Comparison of ENCODE assay signal across 29 cellular contexts in genomic region chrX:77436271-77436670, GRCh38. TPM values are rescaled to one million over a fixed set of nuclear protein-coding genes. Genes with fewer than 3 reads are reported as not detected.
"Had no signal": no experiment of that assay in that cellular context is flagged by ENCODE, and none has a peak within 500 bp of the region (broad histone marks: within the 10 kb centered on the region; RNA-seq: fewer than 3 reads in every experiment).

No MANE protein-coding gene starts in this region.

- H3K27me3 ChIP-seq: colonic mucosa, esophagus muscularis mucosa, right lobe of liver, stomach, suprapubic skin, tibial nerve had no signal

- ATAC-seq: activated CD8-positive, alpha-beta T cell treated with anti-CD3 and anti-CD28 coated beads, Interleukin-2, amount 10 ng/mL, durations not matched to agents 7 days and 5 days; activated T-helper 17 cell treated with anti-CD3 and anti-CD28 coated beads, Interleukin-2, amount 50 U/mL, for 72 hours; effector memory CD8-positive, alpha-beta T cell; left lobe of liver; lower lobe of right lung; right lobe of liver; stimulated activated memory B cell treated with anti-CD40 and anti-IgM and Interleukin-4, amounts not matched to agents 10 μg/mL and 1 μg/mL and 100 μg/mL, for 72 hours had no signal

- H3K27ac ChIP-seq: adrenal gland, breast epithelium, colonic mucosa, dorsolateral prefrontal cortex, esophagus muscularis mucosa, lower lobe of right lung, right lobe of liver, stomach, suprapubic skin, tibial nerve had no signal

- H3K4me1 Mint-ChIP-seq: activated T-helper 17 cell treated with anti-CD3 and anti-CD28 coated beads, Interleukin-2, amount 50 U/mL, for 72 hours; stimulated activated memory B cell treated with anti-CD40 and anti-IgM and Interleukin-4, amounts not matched to agents 10 μg/mL and 1 μg/mL and 100 μg/mL, for 72 hours had no signal

- H3K9me3 Mint-ChIP-seq: activated T-cell treated with anti-CD3 and anti-CD28 coated beads, Interleukin-2, amount 50 U/mL, for 24 hours; activated T-helper 17 cell treated with anti-CD3 and anti-CD28 coated beads, Interleukin-2, amount 50 U/mL, for 72 hours; effector memory CD8-positive, alpha-beta T cell; stimulated activated memory B cell treated with anti-CD40 and anti-IgM and Interleukin-4, amounts not matched to agents 10 μg/mL and 1 μg/mL and 100 μg/mL, for 72 hours; T-helper 2 cell treated with Interferon-gamma antibody and Interleukin-4, amounts not matched to agents 5 μg/mL and 100 μg/mL, for 36 hours had no signal

- H3K4me1 ChIP-seq: adrenal gland, breast epithelium, colonic mucosa, esophagus muscularis mucosa, lower lobe of right lung, right lobe of liver, stomach, suprapubic skin, tibial nerve had no signal

- H3K4me3 Mint-ChIP-seq: activated CD8-positive, alpha-beta T cell treated with anti-CD3 and anti-CD28 coated beads, Interleukin-2, amount 10 ng/mL, durations not matched to agents 7 days and 5 days; activated naive CD8-positive, alpha-beta T cell; activated T-cell treated with anti-CD3 and anti-CD28 coated beads, Interleukin-2, amount 50 U/mL, for 24 hours; activated T-helper 17 cell treated with anti-CD3 and anti-CD28 coated beads, Interleukin-2, amount 50 U/mL, for 72 hours; effector memory CD8-positive, alpha-beta T cell; naive B cell; stimulated activated memory B cell treated with anti-CD40 and anti-IgM and Interleukin-4, amounts not matched to agents 10 μg/mL and 1 μg/mL and 100 μg/mL, for 72 hours; T-helper 2 cell treated with Interferon-gamma antibody and Interleukin-4, amounts not matched to agents 5 μg/mL and 100 μg/mL, for 36 hours had no signal

- H3K36me3 Mint-ChIP-seq: activated naive CD8-positive, alpha-beta T cell; naive B cell; stimulated activated memory B cell treated with anti-CD40 and anti-IgM and Interleukin-4, amounts not matched to agents 10 μg/mL and 1 μg/mL and 100 μg/mL, for 72 hours had no signal

- H3K27ac Mint-ChIP-seq: activated CD8-positive, alpha-beta T cell treated with anti-CD3 and anti-CD28 coated beads, Interleukin-2, amount 10 ng/mL, durations not matched to agents 7 days and 5 days; activated naive CD8-positive, alpha-beta T cell; activated T-cell treated with anti-CD3 and anti-CD28 coated beads, Interleukin-2, amount 50 U/mL, for 24 hours; activated T-helper 17 cell treated with anti-CD3 and anti-CD28 coated beads, Interleukin-2, amount 50 U/mL, for 72 hours; effector memory CD8-positive, alpha-beta T cell; stimulated activated memory B cell treated with anti-CD40 and anti-IgM and Interleukin-4, amounts not matched to agents 10 μg/mL and 1 μg/mL and 100 μg/mL, for 72 hours; T-helper 2 cell treated with Interferon-gamma antibody and Interleukin-4, amounts not matched to agents 5 μg/mL and 100 μg/mL, for 36 hours had no signal

- H3K27me3 Mint-ChIP-seq: activated naive CD8-positive, alpha-beta T cell; activated T-helper 17 cell treated with anti-CD3 and anti-CD28 coated beads, Interleukin-2, amount 50 U/mL, for 72 hours; effector memory CD8-positive, alpha-beta T cell; naive B cell; stimulated activated memory B cell treated with anti-CD40 and anti-IgM and Interleukin-4, amounts not matched to agents 10 μg/mL and 1 μg/mL and 100 μg/mL, for 72 hours had no signal

- H3K4me3 ChIP-seq: adrenal gland, breast epithelium, colonic mucosa, dorsolateral prefrontal cortex, esophagus muscularis mucosa, lower lobe of right lung, right lobe of liver, stomach, suprapubic skin, tibial nerve had no signal

- H3K36me3 ChIP-seq: adrenal gland, breast epithelium, colonic mucosa, esophagus muscularis mucosa, lower lobe of right lung, right lobe of liver, stomach, suprapubic skin, tibial nerve had no signal

- DNase-seq: activated CD4-positive, alpha-beta T cell treated with anti-CD3 and anti-CD28 coated beads for 1 hour; activated CD4-positive, alpha-beta T cell treated with anti-CD3 and anti-CD28 coated beads, Interleukin-2, amount 50 U/mL, for 1 hour; activated CD8-positive, alpha-beta T cell treated with anti-CD3 and anti-CD28 coated beads, Interleukin-2, amount 10 ng/mL, durations not matched to agents 7 days and 5 days; activated T-cell treated with anti-CD3 and anti-CD28 coated beads, Interleukin-2, amount 50 U/mL, for 24 hours; adrenal gland; colonic mucosa; dorsolateral prefrontal cortex; effector memory CD8-positive, alpha-beta T cell; foreskin melanocyte; lower lobe of right lung; mesendoderm; naive B cell; nucleus accumbens; posterior cingulate gyrus; right lobe of liver; small intestine; stomach had no signal

RNA-seq across cellular contexts. Expression of gene FGF16, which starts 10.9 kb away (rescaled TPM):
- total RNA-seq: activated CD8-positive, alpha-beta T cell treated with anti-CD3 and anti-CD28 coated beads, Interleukin-2, amount 10 ng/mL, durations not matched to agents 7 days and 5 days; activated T-helper 17 cell treated with anti-CD3 and anti-CD28 coated beads, Interleukin-2, amount 50 U/mL, for 72 hours; colonic mucosa; kidney epithelial cell; left lobe of liver; lower lobe of right lung; mucosa of gallbladder; right lobe of liver; suprapubic skin had no signal
- polyA plus RNA-seq: adrenal gland, neural cell, stomach had no signal
